8 cellular contexts compared by ENCODE assay signal in the genomic region with DNA sequence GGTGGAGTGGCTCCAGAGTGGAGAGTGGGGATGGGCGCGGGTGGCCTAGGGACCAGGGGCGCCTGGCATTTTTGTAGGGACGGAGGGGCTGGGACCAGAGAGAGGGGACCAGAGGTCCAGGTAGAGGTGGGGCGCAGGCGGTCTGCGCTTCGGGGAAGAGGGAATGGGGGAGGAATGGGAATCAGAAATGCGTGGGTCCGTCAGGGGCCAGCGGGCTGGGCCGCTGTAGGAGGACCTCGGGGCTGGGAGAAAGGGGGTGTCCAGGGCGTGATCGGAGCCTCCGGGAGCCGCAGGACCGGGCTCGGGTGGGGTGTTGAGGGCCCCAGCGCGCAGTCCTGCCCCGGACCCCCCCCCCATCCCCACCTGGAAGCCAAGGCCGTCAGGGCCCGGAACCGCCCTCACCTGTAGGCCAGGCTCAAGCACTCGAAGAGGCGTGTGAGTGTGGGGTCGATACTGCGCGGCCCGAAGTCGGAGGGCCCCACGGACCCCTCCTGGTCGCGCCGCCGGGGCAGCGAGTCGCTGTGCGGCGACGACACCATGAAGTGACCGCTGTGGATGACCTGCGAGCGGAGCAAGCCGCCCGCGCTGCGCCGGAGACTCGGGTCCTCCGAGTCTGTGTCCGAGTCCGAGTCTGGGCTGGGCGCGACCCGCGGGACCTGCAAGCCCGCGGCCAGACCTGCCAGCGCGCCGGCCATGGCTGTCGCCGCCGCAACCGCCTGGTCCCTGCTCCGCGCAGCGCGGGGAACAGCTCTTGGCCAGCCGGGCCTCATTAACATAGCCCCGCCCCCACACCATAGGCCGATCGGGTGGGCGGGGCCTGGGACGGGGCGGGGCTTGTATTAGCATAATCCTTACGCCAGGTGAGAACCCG. TPM values are rescaled to one million over a fixed set of nuclear protein-coding genes. Genes with fewer than 3 reads are reported as not detected.
DNase-seq lines count a peak whose midpoint lies in the region; ATAC-seq, FAIRE-seq and TF ChIP-seq lines count a peak whose summit lies in the region.

A gene with protein sequence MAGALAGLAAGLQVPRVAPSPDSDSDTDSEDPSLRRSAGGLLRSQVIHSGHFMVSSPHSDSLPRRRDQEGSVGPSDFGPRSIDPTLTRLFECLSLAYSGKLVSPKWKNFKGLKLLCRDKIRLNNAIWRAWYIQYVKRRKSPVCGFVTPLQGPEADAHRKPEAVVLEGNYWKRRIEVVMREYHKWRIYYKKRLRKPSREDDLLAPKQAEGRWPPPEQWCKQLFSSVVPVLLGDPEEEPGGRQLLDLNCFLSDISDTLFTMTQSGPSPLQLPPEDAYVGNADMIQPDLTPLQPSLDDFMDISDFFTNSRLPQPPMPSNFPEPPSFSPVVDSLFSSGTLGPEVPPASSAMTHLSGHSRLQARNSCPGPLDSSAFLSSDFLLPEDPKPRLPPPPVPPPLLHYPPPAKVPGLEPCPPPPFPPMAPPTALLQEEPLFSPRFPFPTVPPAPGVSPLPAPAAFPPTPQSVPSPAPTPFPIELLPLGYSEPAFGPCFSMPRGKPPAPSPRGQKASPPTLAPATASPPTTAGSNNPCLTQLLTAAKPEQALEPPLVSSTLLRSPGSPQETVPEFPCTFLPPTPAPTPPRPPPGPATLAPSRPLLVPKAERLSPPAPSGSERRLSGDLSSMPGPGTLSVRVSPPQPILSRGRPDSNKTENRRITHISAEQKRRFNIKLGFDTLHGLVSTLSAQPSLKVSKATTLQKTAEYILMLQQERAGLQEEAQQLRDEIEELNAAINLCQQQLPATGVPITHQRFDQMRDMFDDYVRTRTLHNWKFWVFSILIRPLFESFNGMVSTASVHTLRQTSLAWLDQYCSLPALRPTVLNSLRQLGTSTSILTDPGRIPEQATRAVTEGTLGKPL (minus strand): TSS at position 725 of the 871 bp plus-strand sequence. CDS start 30 bp downstream, at position 695.

- CTCF ChIA-PET in RWPE1 (lab: Yijun Ruan, JAX): interaction anchor here (0.7 to 1.3 kb wide), 3 partner anchors 17 to 110 kb away, joined by 3 to 5 read pairs (median 5); no protein-coding TSS in a partner anchor

- TF ChIP-seq CTCF in RWPE1 (conservative IDR thresholded peaks at IDR 0.05; ENCODE audit: low read depth): no peak
- TF ChIP-seq CTCF in osteoblast (IDR thresholded peaks at IDR 0.05; ENCODE audit: extremely low read depth, low read depth, low read length): no peak
- TF ChIP-seq CTCF in thyroid gland (IDR thresholded peaks at IDR 0.05): no peak

- no peak within 1 kb of the TSS for H2AFZ ChIP-seq in osteoblast (ENCODE audit: low read length)

- peak within 1 kb of the TSS; percentile 56 for H3K4me3 ChIP-seq in osteoblast (ENCODE audit: insufficient read depth, low read length)
- H3K4me3 ChIP-seq in thyroid gland (replicated peaks in 1 of 3): peak within 1 kb of the TSS; percentile 13 to 48 (median 22)

- POLR2A ChIA-PET in RWPE1 (lab: Yijun Ruan, JAX; ENCODE audit: low non-redundant PET): no interaction called here
- POLR2A ChIA-PET in activated naive CD8-positive, alpha-beta T cell treated with anti-CD3 and anti-CD28 coated beads, Interleukin-2, amount 10 ng/mL, durations not matched to agents 7 days and 5 days (lab: Charles Lee): no interaction called here

- DNase-seq in AG08395 (ENCODE audit: low spot score) (peak; percentile 90), HTR-8/SVneo (ENCODE audit: insufficient read length, low spot score) (peak; percentile 67), RWPE1 (ENCODE audit: low spot score) (peak; percentile 97), Right ventricle myocardium superior (peak; percentile 90), osteoblast (ENCODE audit: insufficient read length, low spot score, missing footprints) (peak; percentile 98), thyroid gland (peak; percentile 88 to 92)
- peak; percentile 71 for DNase-seq in activated naive CD8-positive, alpha-beta T cell treated with anti-CD3 and anti-CD28 coated beads, Interleukin-2, amount 10 ng/mL, durations not matched to agents 7 days and 5 days

- WGBS in thyroid gland, 2 donors: 3 to 5% methylated on average over 22 to 27 of the region's 80 CpGs

- peak in 1 of 2 donors; percentile 67 for TF ChIP-seq POLR2A in thyroid gland (IDR thresholded peaks at IDR 0.05)

- peak; percentile 80 for ATAC-seq in activated naive CD8-positive, alpha-beta T cell treated with anti-CD3 and anti-CD28 coated beads, Interleukin-2, amount 10 ng/mL, durations not matched to agents 7 days and 5 days (ENCODE audit: low read depth)
- peak; percentile 95 for ATAC-seq in Right ventricle myocardium superior (ENCODE audit: poor library complexity)
- no peak for ATAC-seq in HG03135 (IDR thresholded peaks at IDR 0.05; ENCODE audit: unreplicated experiment)

- H3K27ac Mint-ChIP-seq in activated naive CD8-positive, alpha-beta T cell treated with anti-CD3 and anti-CD28 coated beads, Interleukin-2, amount 10 ng/mL, durations not matched to agents 7 days and 5 days: no peak within 1 kb of the TSS

- peaks cover 54% of the 10 kb centered on the region for H3K27me3 ChIP-seq in osteoblast (ENCODE audit: insufficient read depth, low read length)
- no peaks in the 10 kb centered on the region for H3K27me3 ChIP-seq in thyroid gland

- peaks cover 1% of the 10 kb centered on the region for H3K4me1 Mint-ChIP-seq in activated naive CD8-positive, alpha-beta T cell treated with anti-CD3 and anti-CD28 coated beads, Interleukin-2, amount 10 ng/mL, durations not matched to agents 7 days and 5 days

- no peaks in the 10 kb centered on the region for H3K9me3 Mint-ChIP-seq in activated naive CD8-positive, alpha-beta T cell treated with anti-CD3 and anti-CD28 coated beads, Interleukin-2, amount 10 ng/mL, durations not matched to agents 7 days and 5 days

- no peaks in the 10 kb centered on the region for H3K4me1 ChIP-seq in osteoblast (ENCODE audit: insufficient read depth, low read length)
- peaks cover 15 to 22% of the 10 kb centered on the region in 2 donors for H3K4me1 ChIP-seq in thyroid gland

- intact Hi-C loops in Right ventricle myocardium superior (cut with DNase I): no loop called here
- intact Hi-C loops in thyroid gland (cut with DNase I): no loop called here

- peak within 1 kb of the TSS; percentile 28 for H3K4me3 Mint-ChIP-seq in activated naive CD8-positive, alpha-beta T cell treated with anti-CD3 and anti-CD28 coated beads, Interleukin-2, amount 10 ng/mL, durations not matched to agents 7 days and 5 days

- H3K36me3 Mint-ChIP-seq in activated naive CD8-positive, alpha-beta T cell treated with anti-CD3 and anti-CD28 coated beads, Interleukin-2, amount 10 ng/mL, durations not matched to agents 7 days and 5 days: no peaks in the 10 kb centered on the region

- H3K36me3 ChIP-seq in osteoblast (ENCODE audit: insufficient read depth, low read length) (no peaks in the 10 kb centered on the region), thyroid gland (no peaks in the 10 kb centered on the region)

- H4K20me1 ChIP-seq in osteoblast (ENCODE audit: insufficient read depth, low read length): no peaks in the 10 kb centered on the region

- H3K9me3 ChIP-seq in osteoblast (ENCODE audit: low read depth, low read length): no peaks in the 10 kb centered on the region
- H3K9me3 ChIP-seq in thyroid gland: no peaks in the 10 kb centered on the region

- H3K27me3 Mint-ChIP-seq in activated naive CD8-positive, alpha-beta T cell treated with anti-CD3 and anti-CD28 coated beads, Interleukin-2, amount 10 ng/mL, durations not matched to agents 7 days and 5 days: peaks cover 74% of the 10 kb centered on the region

- FAIRE-seq in HTR-8/SVneo (lab: Jason Lieb, UNC): no peak

- H3K79me2 ChIP-seq in osteoblast (ENCODE audit: insufficient read depth, low read length): no peaks in the 10 kb centered on the region

- H3K27ac ChIP-seq in RWPE1: peak within 1 kb of the TSS; percentile 69
- H3K27ac ChIP-seq in osteoblast (ENCODE audit: low read depth, low read length): no peak within 1 kb of the TSS
- H3K27ac ChIP-seq in thyroid gland: no peak within 1 kb of the TSS

- H3K4me2 ChIP-seq in osteoblast (ENCODE audit: insufficient read depth, low read length): peak within 1 kb of the TSS; percentile 75

RNA-seq across cellular contexts. Expression of the gene that starts here (rescaled TPM):
- not detected for total RNA-seq in activated naive CD8-positive, alpha-beta T cell treated with anti-CD3 and anti-CD28 coated beads, Interleukin-2, amount 10 ng/mL, durations not matched to agents 7 days and 5 days
- total RNA-seq in Right ventricle myocardium superior (6.9 TPM), osteoblast (0.29 and 0.72 TPM in 2 replicates), thyroid gland (10 to 100 TPM in 1 of 4 donors, 1 to 10 TPM in 3; 3.7 to 39.5 (median 8.7) TPM)

Comparison
In these comparisons a context has a peak if more than half of its experiments do, and no peak if none do; other contexts are left out.
1. Peak in DNase-seq and ATAC-seq in activated naive CD8-positive, alpha-beta T cell treated with anti-CD3 and anti-CD28 coated beads, Interleukin-2, amount 10 ng/mL, durations not matched to agents 7 days and 5 days; RNA of the gene not detected or under 1 TPM.
2. Peak in DNase-seq, H3K4me3 ChIP-seq and H3K4me2 ChIP-seq in osteoblast; RNA of the gene not detected or under 1 TPM.